19 cellular contexts compared by ENCODE assay signal in the genomic region with DNA sequence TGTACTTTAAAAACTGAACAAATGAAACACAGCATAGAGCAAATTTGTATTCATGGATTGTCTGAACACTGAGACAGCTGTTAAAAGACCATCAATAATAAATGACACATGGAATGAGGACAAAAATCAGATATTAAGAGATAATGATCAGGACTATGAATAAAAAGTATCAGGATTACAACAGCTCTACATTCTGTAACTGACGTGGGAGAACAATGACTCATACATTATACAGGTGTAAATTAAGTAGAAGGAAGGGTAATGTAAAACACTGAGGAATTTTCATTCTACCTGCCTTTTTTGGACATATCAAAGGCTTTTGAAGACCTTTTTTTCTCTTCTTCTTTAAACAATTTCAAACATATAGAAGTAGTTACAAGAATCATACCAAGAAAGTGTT.
DNase-seq lines count a peak whose midpoint lies in the region; ATAC-seq and TF ChIP-seq lines count a peak whose summit lies in the region.
"Had no signal": no experiment of that assay in that cellular context is flagged by ENCODE, and none has a peak within 500 bp of the region (broad histone marks: within the 10 kb centered on the region; RNA-seq: fewer than 3 reads in every experiment).

No MANE protein-coding gene starts in this region.

- no peaks in the 10 kb centered on the region for H3K27me3 Mint-ChIP-seq in Calu3 (ENCODE audit: unreplicated experiment)
- no peaks in the 10 kb centered on the region for H3K27me3 Mint-ChIP-seq in activated CD8-positive, alpha-beta T cell treated with anti-CD3 and anti-CD28 coated beads, Interleukin-2, amount 10 ng/mL, durations not matched to agents 7 days and 5 days (ENCODE audit: low read depth)
- H3K27me3 Mint-ChIP-seq: CD4-positive, alpha-beta memory T cell; IgD-negative memory B cell had no signal

- H3K4me1 ChIP-seq in foreskin keratinocyte: peaks cover 18% of the 10 kb centered on the region
- H3K4me1 ChIP-seq: BLaER1 had no signal

- ATAC-seq in foreskin keratinocyte: peak; percentile 62
- ATAC-seq in activated CD8-positive, alpha-beta T cell treated with anti-CD3 and anti-CD28 coated beads, Interleukin-2, amount 10 ng/mL, durations not matched to agents 7 days and 5 days: no peak
- ATAC-seq: HCT116, HepG2 had no signal

- POLR2A ChIA-PET in RWPE1 (lab: Yijun Ruan, JAX; ENCODE audit: low non-redundant PET): no interaction called here
- POLR2A ChIA-PET in activated CD8-positive, alpha-beta T cell treated with anti-CD3 and anti-CD28 coated beads, Interleukin-2, amount 10 ng/mL, durations not matched to agents 7 days and 5 days (lab: Charles Lee): no interaction called here

- no peak overlapping the region for H3K4me3 Mint-ChIP-seq in Calu3 (ENCODE audit: low read depth, unreplicated experiment)
- no peak overlapping the region for H3K4me3 Mint-ChIP-seq in activated CD8-positive, alpha-beta T cell treated with anti-CD3 and anti-CD28 coated beads, Interleukin-2, amount 10 ng/mL, durations not matched to agents 7 days and 5 days
- H3K4me3 Mint-ChIP-seq: CD14-positive monocyte; CD4-positive, alpha-beta memory T cell; HFFc6; IgD-negative memory B cell had no signal

- no TSS peak for BruUV-seq in Calu3 (replicated peaks; lab: Mats Ljungman, UMichigan)

- no peaks in the 10 kb centered on the region for H3K9me3 Mint-ChIP-seq in Calu3 (ENCODE audit: low read depth, unreplicated experiment)
- peaks cover 5% of the 10 kb centered on the region for H3K9me3 Mint-ChIP-seq in activated CD8-positive, alpha-beta T cell treated with anti-CD3 and anti-CD28 coated beads, Interleukin-2, amount 10 ng/mL, durations not matched to agents 7 days and 5 days (ENCODE audit: insufficient read depth)
- H3K9me3 Mint-ChIP-seq: CD14-positive monocyte, HFFc6 had no signal

- no peaks in the 10 kb centered on the region for H3K36me3 Mint-ChIP-seq in Calu3 (ENCODE audit: insufficient read depth, unreplicated experiment)
- H3K36me3 Mint-ChIP-seq in activated CD8-positive, alpha-beta T cell treated with anti-CD3 and anti-CD28 coated beads, Interleukin-2, amount 10 ng/mL, durations not matched to agents 7 days and 5 days (ENCODE audit: low read depth): no peaks in the 10 kb centered on the region
- H3K36me3 Mint-ChIP-seq: CD14-positive monocyte; CD4-positive, alpha-beta memory T cell; IgD-negative memory B cell had no signal

- no peak for TF ChIP-seq CTCF in Calu3 (IDR thresholded peaks at IDR 0.05; ENCODE audit: unreplicated experiment)
- TF ChIP-seq CTCF in RWPE1 (conservative IDR thresholded peaks at IDR 0.05; ENCODE audit: low read depth): no peak
- no peak for TF ChIP-seq CTCF in foreskin keratinocyte (conservative IDR thresholded peaks at IDR 0.05)

- H3K27me3 ChIP-seq in foreskin keratinocyte: no peaks in the 10 kb centered on the region
- H3K27me3 ChIP-seq: BLaER1 had no signal

- no peak overlapping the region for H3K27ac ChIP-seq in RWPE1
- H3K27ac ChIP-seq in foreskin keratinocyte: no peak overlapping the region
- H3K27ac ChIP-seq: BLaER1 had no signal

- H3K27ac Mint-ChIP-seq in Calu3 (ENCODE audit: unreplicated experiment): peak overlapping the region; percentile 78
- H3K27ac Mint-ChIP-seq in activated CD8-positive, alpha-beta T cell treated with anti-CD3 and anti-CD28 coated beads, Interleukin-2, amount 10 ng/mL, durations not matched to agents 7 days and 5 days: no peak overlapping the region
- H3K27ac Mint-ChIP-seq: CD14-positive monocyte; CD4-positive, alpha-beta memory T cell; HFFc6; IgD-negative memory B cell had no signal

- peaks cover 21% of the 10 kb centered on the region for H3K4me1 Mint-ChIP-seq in Calu3 (ENCODE audit: low read depth, unreplicated experiment)
- H3K4me1 Mint-ChIP-seq in activated CD8-positive, alpha-beta T cell treated with anti-CD3 and anti-CD28 coated beads, Interleukin-2, amount 10 ng/mL, durations not matched to agents 7 days and 5 days (ENCODE audit: low read depth): no peaks in the 10 kb centered on the region
- H3K4me1 Mint-ChIP-seq: CD14-positive monocyte; CD4-positive, alpha-beta memory T cell had no signal

- intact Hi-C loops in Calu3 (cut with micrococcal nuclease; ENCODE audit: unreplicated experiment): no loop called here

- DNase-seq in Calu3 (no peak), RWPE1 (ENCODE audit: low spot score) (peak; percentile 25), foreskin keratinocyte (peak; percentile 39 to 56), putamen (ENCODE audit: low spot score) (peak; percentile 23), kidney glomerular epithelial cell (lab: John Stamatoyannopoulos, UW) (no peak), OCI-M2 (lab: John Stamatoyannopoulos, UW; ENCODE audit: unreplicated experiment) (no peak)
- no peak for DNase-seq in activated CD8-positive, alpha-beta T cell treated with anti-CD3 and anti-CD28 coated beads, Interleukin-2, amount 10 ng/mL, durations not matched to agents 7 days and 5 days
- DNase-seq: 8988T; CD4-positive, alpha-beta memory T cell; DMS79 treated with DMSO at 0.1 percent for 48 hours; GF-D8; GOT3; H7; HFFc6 had no signal

- CTCF ChIA-PET in Calu3 (lab: Charles Lee) (interaction anchor here (1.0 kb wide), 1 partner anchor 39 kb away, joined by 4 read pairs; no protein-coding TSS in a partner anchor), RWPE1 (lab: Yijun Ruan, JAX) (no interaction called here)
- CTCF ChIA-PET in activated CD8-positive, alpha-beta T cell treated with anti-CD3 and anti-CD28 coated beads, Interleukin-2, amount 10 ng/mL, durations not matched to agents 7 days and 5 days (lab: Charles Lee): no interaction called here

Comparison
In these comparisons a context has a peak if more than half of its experiments do, and no peak if none do; other contexts are left out.
1. DNase-seq: peak in RWPE1 (single experiment), foreskin keratinocyte (2 of 2) and putamen (single experiment); none in Calu3 (single experiment), kidney glomerular epithelial cell (single experiment), OCI-M2 (single experiment) and activated CD8-positive, alpha-beta T cell treated with anti-CD3 and anti-CD28 coated beads, Interleukin-2, amount 10 ng/mL, durations not matched to agents 7 days and 5 days (single experiment).